Comparison of ENCODE assay signal across 1 cellular context in the genomic region with DNA sequence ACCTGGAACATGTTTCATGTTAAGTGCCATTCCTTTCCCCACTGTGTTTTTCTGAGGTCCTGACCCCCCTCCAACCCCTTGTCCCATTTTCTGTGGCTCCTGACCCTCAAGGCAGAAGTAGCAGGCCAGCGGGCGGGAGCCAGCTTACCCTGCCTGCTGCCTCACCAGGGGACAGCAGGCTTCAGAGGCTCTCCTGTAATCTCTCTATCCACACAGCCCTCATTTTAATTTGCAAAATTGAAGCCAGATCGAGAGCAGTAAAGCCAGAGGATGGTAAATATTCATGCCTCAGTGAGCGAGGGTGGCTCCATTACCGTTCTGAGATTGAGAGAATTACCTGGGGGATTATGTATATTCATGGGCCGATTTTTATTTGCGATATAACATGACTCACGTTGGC.
A peak's percentile ranks its signal among the peaks of the same experiment; 100 is the strongest.
TF ChIP-seq lines count a peak whose summit lies in the region.

No MANE protein-coding gene starts in this region.

TF ChIP-seq in GM12878, 131 proteins besides CTCF, POLR2A, EP300 and RAD21:
- TF ChIP-seq, protein P1, sequence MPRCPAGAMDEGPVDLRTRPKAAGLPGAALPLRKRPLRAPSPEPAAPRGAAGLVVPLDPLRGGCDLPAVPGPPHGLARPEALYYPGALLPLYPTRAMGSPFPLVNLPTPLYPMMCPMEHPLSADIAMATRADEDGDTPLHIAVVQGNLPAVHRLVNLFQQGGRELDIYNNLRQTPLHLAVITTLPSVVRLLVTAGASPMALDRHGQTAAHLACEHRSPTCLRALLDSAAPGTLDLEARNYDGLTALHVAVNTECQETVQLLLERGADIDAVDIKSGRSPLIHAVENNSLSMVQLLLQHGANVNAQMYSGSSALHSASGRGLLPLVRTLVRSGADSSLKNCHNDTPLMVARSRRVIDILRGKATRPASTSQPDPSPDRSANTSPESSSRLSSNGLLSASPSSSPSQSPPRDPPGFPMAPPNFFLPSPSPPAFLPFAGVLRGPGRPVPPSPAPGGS (IDR thresholded peaks at IDR 0.05; ENCODE audit: borderline replicate concordance, insufficient read depth, low read depth, low read length, poor library complexity, severe bottlenecking), result peak; percentile 20
- TF ChIP-seq, protein P2, sequence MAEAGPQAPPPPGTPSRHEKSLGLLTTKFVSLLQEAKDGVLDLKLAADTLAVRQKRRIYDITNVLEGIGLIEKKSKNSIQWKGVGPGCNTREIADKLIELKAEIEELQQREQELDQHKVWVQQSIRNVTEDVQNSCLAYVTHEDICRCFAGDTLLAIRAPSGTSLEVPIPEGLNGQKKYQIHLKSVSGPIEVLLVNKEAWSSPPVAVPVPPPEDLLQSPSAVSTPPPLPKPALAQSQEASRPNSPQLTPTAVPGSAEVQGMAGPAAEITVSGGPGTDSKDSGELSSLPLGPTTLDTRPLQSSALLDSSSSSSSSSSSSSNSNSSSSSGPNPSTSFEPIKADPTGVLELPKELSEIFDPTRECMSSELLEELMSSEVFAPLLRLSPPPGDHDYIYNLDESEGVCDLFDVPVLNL (IDR thresholded peaks at IDR 0.05; ENCODE audit: low read depth, low read length), result no peak
